Comparison of ENCODE assay signal across 7 cellular contexts in the genomic region with DNA sequence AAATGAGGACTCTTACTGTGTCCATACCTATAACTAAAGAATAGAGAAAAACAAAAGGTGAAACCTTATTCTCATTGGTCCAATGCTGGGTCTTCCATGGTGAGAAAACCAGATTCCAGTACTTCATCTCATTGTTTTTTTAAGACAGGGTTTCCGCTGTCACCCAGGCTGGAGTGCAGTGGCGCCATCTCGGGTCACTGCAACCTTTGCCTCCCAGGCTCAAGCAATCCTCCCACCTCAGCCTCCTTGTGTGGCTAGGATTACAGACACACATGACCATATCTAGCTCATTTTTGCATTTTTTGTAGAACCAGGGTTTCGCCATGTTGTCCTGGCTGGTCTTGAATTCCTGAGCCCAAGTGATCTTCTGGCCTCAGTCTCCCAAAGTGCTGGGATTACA.
"Had no signal": no experiment of that assay in that cellular context is flagged by ENCODE, and none has a peak within 500 bp of the region (broad histone marks: within the 10 kb centered on the region; RNA-seq: fewer than 3 reads in every experiment).

No MANE protein-coding gene starts in this region.

- H3K4me1 Mint-ChIP-seq: GM23338, H9 had no signal

- FAIRE-seq: H1, H54, HTR-8/SVneo had no signal

- H3K4me3 ChIP-seq: GM23338 had no signal

- H3K9me3 Mint-ChIP-seq: GM23338, H9, IgD-negative memory B cell had no signal

- ATAC-seq: GM23338 had no signal

- H3K27me3 Mint-ChIP-seq: IgD-negative memory B cell had no signal

- H3K4me3 Mint-ChIP-seq: GM23338, H9, IgD-negative memory B cell had no signal

- H3K27ac Mint-ChIP-seq: GM23338, H9 had no signal

- H2AFZ ChIP-seq: GM23338 had no signal

- DNase-seq: H9, HCEC 1CT had no signal

- H3K4me2 ChIP-seq: GM23338 had no signal
